12 cellular contexts compared by ENCODE assay signal in the genomic region with DNA sequence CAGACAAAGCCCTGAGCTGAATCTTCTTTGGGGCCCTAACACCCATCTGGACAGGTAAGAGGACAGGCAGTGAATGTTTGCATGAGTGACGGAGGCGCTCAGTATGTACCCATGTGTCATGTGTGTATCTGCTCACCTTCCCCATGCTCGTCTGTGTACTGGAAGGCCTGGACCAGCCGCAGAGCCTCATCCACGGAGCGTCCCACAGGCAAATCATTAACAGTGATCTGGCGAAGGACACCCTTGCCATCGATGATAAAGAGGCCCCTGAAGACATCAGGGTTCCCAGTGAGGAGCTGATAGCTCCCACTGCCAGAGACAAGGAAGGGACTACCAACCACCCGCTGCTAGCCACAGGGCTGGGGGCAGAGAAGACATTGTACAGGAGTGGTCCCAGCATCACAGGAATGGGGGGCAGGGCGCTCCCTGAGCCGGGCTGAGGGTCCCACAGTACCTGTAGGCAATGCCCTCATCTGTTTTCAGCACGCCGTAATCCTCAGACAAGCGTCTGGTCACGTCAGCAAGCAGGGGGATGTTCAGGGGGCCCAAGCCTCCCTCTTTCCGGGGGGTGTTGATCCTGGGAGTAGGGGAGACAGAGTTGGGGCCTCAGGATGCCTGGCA. TPM values are rescaled to one million over a fixed set of nuclear protein-coding genes. Genes with fewer than 3 reads are reported as not detected.
DNase-seq lines count a peak whose midpoint lies in the region; ATAC-seq and TF ChIP-seq lines count a peak whose summit lies in the region.
"Had no signal": no experiment of that assay in that cellular context is flagged by ENCODE, and none has a peak within 500 bp of the region (broad histone marks: within the 10 kb centered on the region; RNA-seq: fewer than 3 reads in every experiment).

No MANE protein-coding gene starts in this region.

- in situ Hi-C loops in mammary epithelial cell (cut with MboI; ENCODE audit: low sequenced_read_pairs in 2 of 2) = no loop called here

- H3K4me1 Mint-ChIP-seq in MCF 10A (ENCODE audit: insufficient read depth, unreplicated experiment) = peaks cover 19% of the 10 kb centered on the region
- H3K4me1 Mint-ChIP-seq in T-helper 17 cell = peaks cover 24% of the 10 kb centered on the region
- H3K4me1 Mint-ChIP-seq in immature natural killer cell = peaks cover 28 to 29% of the 10 kb centered on the region in 2 donors
- peaks cover 24% of the 10 kb centered on the region for H3K4me1 Mint-ChIP-seq in type B pancreatic cell (ENCODE audit: unreplicated experiment)

- H3K9me3 ChIP-seq in mammary epithelial cell (replicated peaks; ENCODE audit: insufficient read depth, low read length) = no peaks in the 10 kb centered on the region
- H3K9me3 ChIP-seq in T-helper 17 cell (ENCODE audit: control insufficient read depth, low read length, poor library complexity, severe bottlenecking) = no peaks in the 10 kb centered on the region
- H3K9me3 ChIP-seq: heart right ventricle had no signal

- H3K4me3 Mint-ChIP-seq in MCF 10A (ENCODE audit: unreplicated experiment) = peak overlapping the region; percentile 82
- peak overlapping the region; percentile 90 for H3K4me3 Mint-ChIP-seq in T-helper 17 cell
- peak overlapping the region in 3 of 5 donors; percentile 75 to 87 (median 80) for H3K4me3 Mint-ChIP-seq in immature natural killer cell
- H3K4me3 Mint-ChIP-seq in type B pancreatic cell = peak overlapping the region; percentile 93

- H3K27ac Mint-ChIP-seq in MCF 10A (ENCODE audit: low read depth, unreplicated experiment) (no peak overlapping the region), T-helper 17 cell (no peak overlapping the region), immature natural killer cell (no peak overlapping the region), type B pancreatic cell (no peak overlapping the region)

- H2AFZ ChIP-seq in mammary epithelial cell (ENCODE audit: low read depth, low read length) = no peak overlapping the region

- H3K36me3 ChIP-seq in mammary epithelial cell (ENCODE audit: insufficient read depth, low read length) = peaks cover 2% of the 10 kb centered on the region

- H3K9ac ChIP-seq in mammary epithelial cell (ENCODE audit: insufficient read depth, low read length) = no peak overlapping the region
- H3K9ac ChIP-seq: KMS-11 had no signal

- dilution Hi-C loops in mammary epithelial cell (cut with HindIII; ENCODE audit: low sequenced_read_pairs) = loop anchor here (5.0 kb wide), 2 partner anchors 38 to 47 kb away; no protein-coding TSS in a partner anchor

- peaks cover 22% of the 10 kb centered on the region for H3K79me2 ChIP-seq in mammary epithelial cell (ENCODE audit: insufficient read depth, low read length)

- no peaks in the 10 kb centered on the region for H3K9me3 Mint-ChIP-seq in MCF 10A (ENCODE audit: unreplicated experiment)
- no peaks in the 10 kb centered on the region for H3K9me3 Mint-ChIP-seq in immature natural killer cell
- H3K9me3 Mint-ChIP-seq in type B pancreatic cell = no peaks in the 10 kb centered on the region

- H3K4me1 ChIP-seq in mammary epithelial cell (ENCODE audit: insufficient read depth, low read length) = peaks cover 28% of the 10 kb centered on the region

- no peaks in the 10 kb centered on the region for H3K27me3 Mint-ChIP-seq in MCF 10A (ENCODE audit: insufficient read depth, unreplicated experiment)
- no peaks in the 10 kb centered on the region for H3K27me3 Mint-ChIP-seq in T-helper 17 cell
- H3K27me3 Mint-ChIP-seq in immature natural killer cell (ENCODE audit: low read depth in 3 of 3) = peaks cover 4 to 9% (median 8%) of the 10 kb centered on the region in 3 donors
- peaks cover 3% of the 10 kb centered on the region for H3K27me3 Mint-ChIP-seq in type B pancreatic cell

- intact Hi-C loops in MCF 10A (cut with micrococcal nuclease) = loop anchor here (5.0 kb wide), 1 partner anchor 37 kb away; the partner anchor contains the start of gene MAST1
- intact Hi-C loops in mammary epithelial cell (cut with micrococcal nuclease) = no loop called here

- WGBS in mammary epithelial cell (ENCODE audit: low coverage, missing lambda C conversion rate) = 95% methylated on average over 12 of the region's 16 CpGs

- H3K27ac ChIP-seq in mammary epithelial cell (ENCODE audit: insufficient read depth, low read depth, low read length) = no peak overlapping the region
- H3K27ac ChIP-seq: KMS-11 had no signal

- H3K4me2 ChIP-seq in mammary epithelial cell (ENCODE audit: insufficient read depth, low read depth, low read length) = no peak overlapping the region

- no peak for ATAC-seq in T-helper 17 cell
- ATAC-seq in GM19395 (IDR thresholded peaks at IDR 0.05; ENCODE audit: unreplicated experiment) = no peak
- no peak for ATAC-seq in HG02642 (IDR thresholded peaks at IDR 0.05; ENCODE audit: poor library complexity, unreplicated experiment)
- ATAC-seq: heart right ventricle had no signal

- no peak overlapping the region for H3K4me3 ChIP-seq in mammary epithelial cell (replicated peaks in 1 of 3; ENCODE audit: insufficient read depth in 1 of 3, low read depth in 2 of 3, low read length in 3 of 3)

- no TSS peak for BruUV-seq in MCF 10A (replicated peaks; lab: Mats Ljungman, UMichigan)
- BruUV-seq in mammary epithelial cell (replicated peaks; lab: Mats Ljungman, UMichigan) = no TSS peak

- CTCF ChIA-PET in MCF 10A (lab: Yijun Ruan, JAX) (interaction anchor here (1.3 to 14.5 kb wide), 4 partner anchors 24 to 50 kb away, joined by 3 to 307 read pairs (median 162); partner anchors contain the start of gene HOOK2), mammary epithelial cell (lab: Charles Lee; ENCODE audit: low non-redundant PET) (no interaction called here)

- POLR2A ChIA-PET in MCF 10A (lab: Yijun Ruan, JAX) = interaction anchor here (0.6 to 4.4 kb wide), 4 partner anchors 8 to 104 kb away, joined by 3 to 54 read pairs (median 12); partner anchors contain the start of genes FBXW9, JUNB and TNPO2

- H3K36me3 Mint-ChIP-seq in MCF 10A (ENCODE audit: insufficient read depth, unreplicated experiment) = peaks cover 40% of the 10 kb centered on the region
- H3K36me3 Mint-ChIP-seq in T-helper 17 cell (ENCODE audit: low read depth) = peaks cover 2% of the 10 kb centered on the region
- no peaks in the 10 kb centered on the region for H3K36me3 Mint-ChIP-seq in immature natural killer cell
- H3K36me3 Mint-ChIP-seq in type B pancreatic cell = peaks cover 5% of the 10 kb centered on the region

- no peaks in the 10 kb centered on the region for H3K27me3 ChIP-seq in mammary epithelial cell (ENCODE audit: insufficient read depth, low read length)

- no peaks in the 10 kb centered on the region for H4K20me1 ChIP-seq in mammary epithelial cell (ENCODE audit: insufficient read depth, low read length)

- no peak for DNase-seq in MCF 10A (ENCODE audit: unreplicated experiment)
- DNase-seq in mammary epithelial cell = no peak
- DNase-seq in T-helper 17 cell = no peak
- DNase-seq in immature natural killer cell = no peak
- DNase-seq in type B pancreatic cell (ENCODE audit: extremely low spot score, unreplicated experiment) = no peak
- no peak for DNase-seq in GM19240 (ENCODE audit: insufficient read length, low spot score)
- DNase-seq: heart right ventricle, posterior cingulate gyrus had no signal

- TF ChIP-seq CTCF in MCF 10A (IDR thresholded peaks at IDR 0.05; ENCODE audit: unreplicated experiment) (no peak), mammary epithelial cell (conservative IDR thresholded peaks at IDR 0.05 in 1 of 2, IDR thresholded peaks at IDR 0.05 in 1 of 2; ENCODE audit: extremely low read depth in 1 of 2, insufficient read depth in 1 of 2, low read depth in 1 of 2, low read length in 2 of 2) (no peak), type B pancreatic cell (conservative IDR thresholded peaks at IDR 0.05) (no peak)

RNA-seq across cellular contexts. Expression of gene PRDX2, which starts 1.8 kb away (rescaled TPM):
- total RNA-seq in MCF 10A (2022) (224 and 295 TPM in 2 replicates), mammary epithelial cell (100 to 1,000 TPM; 169 to 202 TPM), T-helper 17 cell (10 to 100 TPM; 92.6 to 97.0 TPM), type B pancreatic cell (ENCODE audit: low replicate concordance) (416 and 497 TPM in 2 replicates)
- polyA plus RNA-seq in mammary epithelial cell (377 TPM), immature natural killer cell (100 to 1,000 TPM; 157 to 165 (median 159) TPM)
- 324 TPM for polyA minus RNA-seq in mammary epithelial cell

RNA-seq across cellular contexts. Expression of gene THSD8, which starts 2.0 kb away (rescaled TPM):
- 6.9 and 14.5 TPM in 2 replicates for total RNA-seq in MCF 10A (2022)
- total RNA-seq in mammary epithelial cell = 10 to 100 TPM in 1 of 2 donors, not detected in 1; 19.8 TPM
- polyA plus RNA-seq in mammary epithelial cell = not detected
- polyA minus RNA-seq in mammary epithelial cell = 24.4 TPM
- 1 to 10 TPM in 1 of 2 donors, under 1 TPM in 1; 0.85 to 3.0 TPM for total RNA-seq in T-helper 17 cell
- polyA plus RNA-seq in immature natural killer cell = 10 to 100 TPM in 1 of 3 donors, 1 to 10 TPM in 2; 3.0 to 11.0 (median 4.5) TPM
- total RNA-seq in type B pancreatic cell (ENCODE audit: low replicate concordance) = 10.1 and 19.4 TPM in 2 replicates
- polyA plus RNA-seq: endothelial cell of umbilical vein had no signal

RNA-seq across cellular contexts. Expression of gene RNASEH2A, which starts 6.6 kb away (rescaled TPM):
- 11.2 and 16.7 TPM in 2 replicates for total RNA-seq in MCF 10A (2022)
- 10 to 100 TPM in 1 of 2 donors, 1 to 10 TPM in 1; 7.0 to 27.8 TPM for total RNA-seq in mammary epithelial cell
- 71.6 TPM for polyA plus RNA-seq in mammary epithelial cell
- polyA minus RNA-seq in mammary epithelial cell = 24.4 TPM
- 1 to 10 TPM; 3.1 to 5.7 TPM for total RNA-seq in T-helper 17 cell
- polyA plus RNA-seq in immature natural killer cell = 10 to 100 TPM; 27.7 to 45.4 (median 37.5) TPM
- 13.7 and 37.2 TPM in 2 replicates for total RNA-seq in type B pancreatic cell (ENCODE audit: low replicate concordance)

RNA-seq across cellular contexts. Expression of gene JUNB, which starts 8.5 kb away (rescaled TPM):
- total RNA-seq in MCF 10A (2022) = 86.4 and 125 TPM in 2 replicates
- total RNA-seq in mammary epithelial cell = 100 to 1,000 TPM; 135 to 173 TPM
- polyA plus RNA-seq in mammary epithelial cell = 83.3 TPM
- polyA minus RNA-seq in mammary epithelial cell = 12.6 TPM
- total RNA-seq in T-helper 17 cell = 1,000 to 10,000 TPM; 1,500 to 1,584 TPM
- polyA plus RNA-seq in immature natural killer cell = 100 to 1,000 TPM; 620 to 796 (median 697) TPM
- 31.3 and 116 TPM in 2 replicates for total RNA-seq in type B pancreatic cell (ENCODE audit: low replicate concordance)

RNA-seq across cellular contexts. Expression of gene HOOK2, which starts 24.5 kb away (rescaled TPM):
- 31.6 and 32.8 TPM in 2 replicates for total RNA-seq in MCF 10A (2022)
- 10 to 100 TPM; 32.3 to 63.6 TPM for total RNA-seq in mammary epithelial cell
- 21.3 TPM for polyA plus RNA-seq in mammary epithelial cell
- 5.7 TPM for polyA minus RNA-seq in mammary epithelial cell
- 10 to 100 TPM; 14.9 to 19.3 TPM for total RNA-seq in T-helper 17 cell
- polyA plus RNA-seq in immature natural killer cell = 1 to 10 TPM in 2 of 3 donors, not detected in 1; 2.1 to 2.5 TPM
- 50.1 and 55.0 TPM in 2 replicates for total RNA-seq in type B pancreatic cell (ENCODE audit: low replicate concordance)
